In genomic region chr12:57695770-57696432, GRCh38 we compare ENCODE assay signal across 1 cellular context.
TF ChIP-seq lines count a peak whose summit lies in the region.

No MANE protein-coding gene starts in this region.

TF ChIP-seq in WTC11, 78 proteins besides CTCF, POLR2A, EP300 and RAD21:
- no peak for TF ChIP-seq MYBL2 (CRISPR knock-in tag; IDR thresholded peaks at IDR 0.05)
- TF ChIP-seq ZNF219 (CRISPR knock-in tag; IDR thresholded peaks at IDR 0.05; ENCODE audit: borderline replicate concordance) = no peak
TF ChIP-seq in WTC11: peak in this region for 0.
